26 cellular contexts compared by ENCODE assay signal in genomic region chr14:54660712-54661111, GRCh38.
"Had no signal": no experiment of that assay in that cellular context is flagged by ENCODE, and none has a peak within 500 bp of the region (broad histone marks: within the 10 kb centered on the region; RNA-seq: fewer than 3 reads in every experiment).

No MANE protein-coding gene starts in this region.

- H3K27me3 ChIP-seq: heart left ventricle, hepatocyte, neural progenitor cell, right atrium auricular region, sigmoid colon, spleen, testis, tibial artery had no signal

- H3K9ac ChIP-seq: neural progenitor cell, parathyroid adenoma had no signal

- H3K9me3 Mint-ChIP-seq: effector memory CD8-positive, alpha-beta T cell; memory B cell; mesothelial cell of epicardium; natural killer cell treated with Interleukin-12 subunit alpha and Interleukin-12 subunit beta and Interleukin-15 and Interleukin-18, amount 100 ng/mL, for 72 hours; stimulated activated memory B cell treated with anti-CD40 and anti-IgM and Interleukin-4, amounts not matched to agents 10 μg/mL and 1 μg/mL and 100 μg/mL, for 72 hours; type B pancreatic cell had no signal

- H3K4me2 ChIP-seq: hepatocyte, neural progenitor cell had no signal

- H3K27me3 Mint-ChIP-seq: memory B cell; naive B cell; progenitor cell of endocrine pancreas; stimulated activated memory B cell treated with anti-CD40 and anti-IgM and Interleukin-4, amounts not matched to agents 10 μg/mL and 1 μg/mL and 100 μg/mL, for 72 hours; type B pancreatic cell had no signal

- DNase-seq: cortex of kidney; effector memory CD8-positive, alpha-beta T cell; erythroblast; esophagus squamous epithelium; heart left ventricle; left ventricle myocardium superior; lower lobe of right lung; mucosa of descending colon; naive B cell; sigmoid colon; spleen; stimulated activated CD4-positive, alpha-beta T cell treated with anti-CD3 and anti-CD28 coated beads, Interleukin-4, amount 100 ng/mL, for 4 hours; stimulated activated naive CD8-positive, alpha-beta T cell treated with anti-CD3 and anti-CD28 coated beads, Interleukin-15, Interleukin-2, amounts not matched to agents 100 U/mL and 50 U/mL, for 24 hours; substantia nigra; testis; tibial artery had no signal

- H3K36me3 Mint-ChIP-seq: naive B cell; natural killer cell treated with Interleukin-12 subunit alpha and Interleukin-12 subunit beta and Interleukin-15 and Interleukin-18, amount 100 ng/mL, for 72 hours; type B pancreatic cell had no signal

- H3K79me2 ChIP-seq: parathyroid adenoma had no signal

- H3K4me1 ChIP-seq: esophagus squamous epithelium, lower lobe of right lung, parathyroid adenoma, testis had no signal

- H3K9me3 ChIP-seq: esophagus squamous epithelium, heart left ventricle, lower lobe of right lung, mucosa of descending colon, right atrium auricular region, sigmoid colon, spleen, testis, tibial artery had no signal

- ATAC-seq: effector memory CD8-positive, alpha-beta T cell; heart left ventricle; left ventricle myocardium superior; lower lobe of right lung; mucosa of descending colon; natural killer cell treated with Interleukin-12 subunit alpha and Interleukin-12 subunit beta and Interleukin-15 and Interleukin-18, amount 100 ng/mL, for 72 hours; stimulated activated memory B cell treated with anti-CD40 and anti-IgM and Interleukin-4, amounts not matched to agents 10 μg/mL and 1 μg/mL and 100 μg/mL, for 72 hours; stimulated activated naive CD8-positive, alpha-beta T cell treated with anti-CD3 and anti-CD28 coated beads, Interleukin-15, Interleukin-2, amounts not matched to agents 100 U/mL and 50 U/mL, for 24 hours had no signal

- H2AFZ ChIP-seq: hepatocyte, neural progenitor cell, parathyroid adenoma had no signal

- H3K27ac Mint-ChIP-seq: effector memory CD8-positive, alpha-beta T cell; memory B cell; mesothelial cell of epicardium; naive B cell; natural killer cell treated with Interleukin-12 subunit alpha and Interleukin-12 subunit beta and Interleukin-15 and Interleukin-18, amount 100 ng/mL, for 72 hours; neural progenitor cell; progenitor cell of endocrine pancreas; stimulated activated memory B cell treated with anti-CD40 and anti-IgM and Interleukin-4, amounts not matched to agents 10 μg/mL and 1 μg/mL and 100 μg/mL, for 72 hours; type B pancreatic cell had no signal

- H3K36me3 ChIP-seq: esophagus squamous epithelium, heart left ventricle, lower lobe of right lung, neural progenitor cell, right atrium auricular region, sigmoid colon, spleen, tibial artery had no signal

- H3K4me3 ChIP-seq: esophagus squamous epithelium, heart left ventricle, hepatocyte, lower lobe of right lung, mucosa of descending colon, neural progenitor cell, right atrium auricular region, sigmoid colon, spleen, testis, tibial artery had no signal

- H3K4me3 Mint-ChIP-seq: effector memory CD8-positive, alpha-beta T cell; memory B cell; mesothelial cell of epicardium; naive B cell; natural killer cell treated with Interleukin-12 subunit alpha and Interleukin-12 subunit beta and Interleukin-15 and Interleukin-18, amount 100 ng/mL, for 72 hours; neural progenitor cell; stimulated activated memory B cell treated with anti-CD40 and anti-IgM and Interleukin-4, amounts not matched to agents 10 μg/mL and 1 μg/mL and 100 μg/mL, for 72 hours; type B pancreatic cell had no signal

- H3K27ac ChIP-seq: esophagus squamous epithelium, hepatocyte, lower lobe of right lung, neural progenitor cell, parathyroid adenoma, right atrium auricular region, spleen, testis, tibial artery had no signal
